In the genomic region with DNA sequence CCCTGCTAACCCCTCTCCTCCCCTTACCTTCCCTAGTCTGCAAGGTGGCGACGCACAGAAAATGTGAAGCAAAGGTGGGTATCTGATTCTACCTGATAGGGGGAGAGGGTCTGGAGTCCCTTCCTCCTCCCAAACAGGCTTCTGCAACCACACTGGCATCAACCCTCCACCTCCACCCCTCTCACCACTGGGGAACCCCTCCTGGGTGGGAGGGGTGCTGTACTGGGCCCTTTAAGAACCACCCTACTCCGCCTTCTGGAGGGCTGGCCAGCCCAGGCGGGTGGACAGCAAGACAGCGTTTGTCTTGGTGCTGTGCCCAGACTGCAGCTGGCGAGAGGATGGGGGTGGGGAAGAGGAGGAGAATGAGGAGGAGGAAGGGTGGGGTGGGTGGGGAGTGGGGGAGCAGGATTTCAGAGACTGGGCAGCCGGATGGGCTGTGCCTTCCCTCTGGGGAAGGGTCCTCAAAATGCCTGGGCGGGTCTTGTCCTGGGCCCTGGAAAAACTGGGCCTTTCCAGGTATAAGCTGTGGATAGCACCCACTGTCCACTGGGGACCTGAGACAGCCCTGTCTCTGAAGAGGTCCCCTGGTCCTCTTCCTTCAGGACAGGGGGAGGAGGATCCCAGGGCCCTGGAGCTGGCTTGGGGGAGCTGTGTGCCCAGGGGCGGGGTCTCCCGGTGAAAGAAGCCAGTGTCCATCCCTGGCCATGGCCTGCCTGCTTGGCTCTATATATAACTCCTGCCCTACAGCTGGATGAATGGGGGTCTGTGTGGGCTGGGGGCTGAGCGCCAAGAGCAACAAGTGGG, we compare ENCODE assay signal across 8 cellular contexts. TPM values are rescaled to one million over a fixed set of nuclear protein-coding genes. Genes with fewer than 3 reads are reported as not detected.
DNase-seq lines count a peak whose midpoint lies in the region; ATAC-seq, FAIRE-seq and TF ChIP-seq lines count a peak whose summit lies in the region.
"Had no signal": no experiment of that assay in that cellular context is flagged by ENCODE, and none has a peak within 500 bp of the region (broad histone marks: within the 10 kb centered on the region; RNA-seq: fewer than 3 reads in every experiment).

No MANE protein-coding gene starts in this region.

- TF ChIP-seq CTCF in bronchial epithelial cell (IDR thresholded peaks at IDR 0.05; ENCODE audit: insufficient read depth, low read length, severe bottlenecking) (no peak), left lung (IDR thresholded peaks at IDR 0.05) (no peak), thoracic aorta (IDR thresholded peaks at IDR 0.05) (no peak)

- no peak for FAIRE-seq in bronchial epithelial cell (lab: Jason Lieb, UNC)

- no peaks in the 10 kb centered on the region for H3K27me3 ChIP-seq in bronchial epithelial cell (ENCODE audit: control insufficient read depth, insufficient read depth, low read length)
- no peaks in the 10 kb centered on the region for H3K27me3 ChIP-seq in left lung
- H3K27me3 ChIP-seq in thoracic aorta (replicated peaks; ENCODE audit: insufficient read depth), result no peaks in the 10 kb centered on the region

- ATAC-seq in left lung (peak; percentile 29), thoracic aorta (ENCODE audit: insufficient number of reproducible peaks, low FRiP score, low read depth) (no peak), GM18517 (IDR thresholded peaks at IDR 0.05; ENCODE audit: unreplicated experiment) (no peak)

- H3K27ac ChIP-seq in left lung (peak overlapping the region; percentile 88 to 96), thoracic aorta (peak overlapping the region; percentile 95 to 100)

- H3K9me3 ChIP-seq in left lung, result no peaks in the 10 kb centered on the region
- no peaks in the 10 kb centered on the region for H3K9me3 ChIP-seq in thoracic aorta

- DNase-seq in NCI-H1105 (lab: John Stamatoyannopoulos, UW), result peak; percentile 21
- DNase-seq in bronchial epithelial cell (ENCODE audit: low read depth), result peak; percentile 34
- peak; percentile 90 to 92 for DNase-seq in left lung
- peak; percentile 70 for DNase-seq in thoracic aorta (ENCODE audit: low spot score)
- DNase-seq in NCI-H526 treated with DMSO at 0.1 percent for 48 hours (lab: John Stamatoyannopoulos, UW), result no peak
- DNase-seq in activated naive CD4-positive, alpha-beta T cell treated with anti-CD3 and anti-CD28 coated beads, Interleukin-2, amount 50 U/mL, for 16 hours, result no peak

- H3K4me1 ChIP-seq in left lung (peaks cover 53 to 63% of the 10 kb centered on the region in 2 donors), thoracic aorta (ENCODE audit: control insufficient read depth in 1 of 2, low read depth in 2 of 2) (peaks cover 40 to 65% of the 10 kb centered on the region in 2 donors)

- intact Hi-C loops in left lung (cut with DNase I), result no loop called here

- H3K4me3 ChIP-seq in bronchial epithelial cell (ENCODE audit: low read depth, low read length) (no peak overlapping the region), left lung (peak overlapping the region; percentile 59 to 68), thoracic aorta (peak overlapping the region; percentile 78)

- H3K36me3 ChIP-seq in bronchial epithelial cell (ENCODE audit: control insufficient read depth, insufficient read depth, low read length) (peaks cover 10% of the 10 kb centered on the region), left lung (peaks cover 0 to 23% of the 10 kb centered on the region in 2 donors), thoracic aorta (peaks cover 29% of the 10 kb centered on the region)

RNA-seq across cellular contexts. Expression of a gene that starts 2.8 kb away (rescaled TPM):
- total RNA-seq in bronchial epithelial cell, result 1.3 and 1.8 TPM in 2 replicates
- 100 to 1,000 TPM; 112 to 129 TPM for total RNA-seq in left lung
- 100 to 1,000 TPM; 292 to 307 TPM for total RNA-seq in thoracic aorta

RNA-seq across cellular contexts. Expression of a gene that starts 26.6 kb away (rescaled TPM):
- 18.7 and 25.9 TPM in 2 replicates for total RNA-seq in bronchial epithelial cell
- total RNA-seq in left lung, result 10 to 100 TPM; 36.4 to 41.4 TPM
- 10 to 100 TPM; 68.0 to 94.8 TPM for total RNA-seq in thoracic aorta

RNA-seq across cellular contexts. Expression of a gene that starts 44.8 kb away (rescaled TPM):
- 75.5 and 81.6 TPM in 2 replicates for total RNA-seq in bronchial epithelial cell
- total RNA-seq in left lung, result 10 to 100 TPM; 25.4 to 29.1 TPM
- 1,000 to 10,000 TPM; 1,999 to 2,150 TPM for total RNA-seq in thoracic aorta

RNA-seq across cellular contexts. Expression of a gene that starts 46.4 kb away (rescaled TPM):
- 1,485 and 2,183 TPM in 2 replicates for total RNA-seq in bronchial epithelial cell
- 100 to 1,000 TPM; 326 to 378 TPM for total RNA-seq in left lung
- total RNA-seq in thoracic aorta, result 100 to 1,000 TPM; 279 to 338 TPM

RNA-seq across cellular contexts. Expression of a gene that starts 50.7 kb away (rescaled TPM):
- total RNA-seq in bronchial epithelial cell (not detected in 2 replicates), left lung (not detected), thoracic aorta (under 1 TPM; 0.81 to 0.99 TPM)
- total RNA-seq: K562 had no signal

Comparison
In these comparisons a context has a peak if more than half of its experiments do, and no peak if none do; other contexts are left out.
1. DNase-seq: peak in NCI-H1105 (single experiment), bronchial epithelial cell (single experiment), left lung (2 of 2) and thoracic aorta (single experiment); none in NCI-H526 treated with DMSO at 0.1 percent for 48 hours (single experiment) and activated naive CD4-positive, alpha-beta T cell treated with anti-CD3 and anti-CD28 coated beads, Interleukin-2, amount 50 U/mL, for 16 hours (single experiment).
2. RNA of a gene that starts 2.8 kb away (total RNA-seq): 292 to 307 TPM in thoracic aorta and 112 to 129 TPM in left lung; 1.3 to 1.8 TPM in bronchial epithelial cell; every median in the first group is over 10 times any median in the second.
3. RNA of a gene that starts 44.8 kb away (total RNA-seq): 1,999 to 2,150 TPM in thoracic aorta; 75.5 to 81.6 TPM in bronchial epithelial cell and 25.4 to 29.1 TPM in left lung; every median in the first group is over 10 times any median in the second.